In the genomic region with DNA sequence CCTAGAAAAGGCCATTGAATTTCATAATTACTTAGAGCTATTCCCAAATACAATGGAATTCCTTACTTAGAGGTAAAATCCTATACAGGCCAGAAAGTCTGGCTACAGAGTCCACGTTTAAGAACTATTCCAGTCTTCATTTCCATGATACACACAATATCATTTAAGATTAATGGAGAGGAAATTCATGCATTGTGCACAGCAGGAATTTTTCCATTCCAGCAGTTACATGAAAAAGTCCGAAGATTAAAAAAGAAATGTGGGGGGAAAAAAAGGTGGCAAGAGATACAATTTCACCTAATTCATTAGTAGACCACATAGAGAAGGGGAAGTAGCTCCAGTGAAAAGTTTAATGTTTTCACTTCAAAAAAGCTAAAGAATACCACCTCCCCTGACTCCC, we compare ENCODE assay signal across 18 cellular contexts.
DNase-seq lines count a peak whose midpoint lies in the region; ATAC-seq and TF ChIP-seq lines count a peak whose summit lies in the region.
"Had no signal": no experiment of that assay in that cellular context is flagged by ENCODE, and none has a peak within 500 bp of the region (broad histone marks: within the 10 kb centered on the region; RNA-seq: fewer than 3 reads in every experiment).

No MANE protein-coding gene starts in this region.

- no peaks in the 10 kb centered on the region for H3K27me3 ChIP-seq in neural progenitor cell
- H3K27me3 ChIP-seq: BE2C had no signal

- intact Hi-C loops in natural killer cell (cut with micrococcal nuclease): no loop called here

- no peaks in the 10 kb centered on the region for H3K27me3 Mint-ChIP-seq in natural killer cell (ENCODE audit: low read depth in 2 of 2)
- H3K27me3 Mint-ChIP-seq in natural killer cell treated with Interleukin-12 subunit alpha and Interleukin-12 subunit beta and Interleukin-15 and Interleukin-18, amount 100 ng/mL, for 72 hours: no peaks in the 10 kb centered on the region
- no peaks in the 10 kb centered on the region for H3K27me3 Mint-ChIP-seq in nephron (ENCODE audit: low read depth)
- H3K27me3 Mint-ChIP-seq in stimulated activated naive B cell treated with anti-CD40 and anti-IgM and Interleukin-4, amounts not matched to agents 10 μg/mL and 1 μg/mL and 100 μg/mL, for 72 hours: no peaks in the 10 kb centered on the region
- H3K27me3 Mint-ChIP-seq in neural progenitor cell (ENCODE audit: insufficient read depth, low read depth): no peaks in the 10 kb centered on the region
- H3K27me3 Mint-ChIP-seq: CD4-positive, CD25-positive, alpha-beta regulatory T cell had no signal

- H3K9me3 ChIP-seq in neural progenitor cell (ENCODE audit: low read depth): no peaks in the 10 kb centered on the region
- H3K9me3 ChIP-seq: BE2C had no signal

- H3K4me3 Mint-ChIP-seq in natural killer cell: no peak overlapping the region
- H3K4me3 Mint-ChIP-seq in natural killer cell treated with Interleukin-12 subunit alpha and Interleukin-12 subunit beta and Interleukin-15 and Interleukin-18, amount 100 ng/mL, for 72 hours: no peak overlapping the region
- no peak overlapping the region for H3K4me3 Mint-ChIP-seq in nephron
- H3K4me3 Mint-ChIP-seq in stimulated activated naive B cell treated with anti-CD40 and anti-IgM and Interleukin-4, amounts not matched to agents 10 μg/mL and 1 μg/mL and 100 μg/mL, for 72 hours: no peak overlapping the region
- no peak overlapping the region for H3K4me3 Mint-ChIP-seq in neural progenitor cell
- H3K4me3 Mint-ChIP-seq: CD4-positive, CD25-positive, alpha-beta regulatory T cell had no signal

- DNase-seq in natural killer cell: no peak
- DNase-seq in natural killer cell treated with Interleukin-12 subunit alpha and Interleukin-12 subunit beta and Interleukin-15 and Interleukin-18, amount 100 ng/mL, for 72 hours (ENCODE audit: low spot score): no peak
- DNase-seq in glomerular visceral epithelial cell (ENCODE audit: extremely low spot score): peak; percentile 53
- DNase-seq in stimulated activated naive B cell treated with anti-CD40 and anti-IgM and Interleukin-4, amounts not matched to agents 10 μg/mL and 1 μg/mL and 100 μg/mL, for 72 hours: no peak
- no peak for DNase-seq in substantia nigra (lab: John Stamatoyannopoulos, UW)
- no peak for DNase-seq in RWPE1 (ENCODE audit: low spot score)
- DNase-seq in neural progenitor cell (ENCODE audit: low spot score): no peak
- DNase-seq: BE2C; CD4-positive, CD25-positive, alpha-beta regulatory T cell; COR-L47; DMS153; GDM1; KG1; NCI-H1105 treated with DMSO at 0.1 percent for 48 hours; NCI-H1694; NCI-H2081 treated with DMSO at 0.1 percent for 48 hours; SHP77 had no signal

- no peak for TF ChIP-seq CTCF in natural killer cell (IDR thresholded peaks at IDR 0.05)
- no peak for TF ChIP-seq CTCF in nephron (IDR thresholded peaks at IDR 0.05; ENCODE audit: unreplicated experiment in 3 of 3)
- TF ChIP-seq CTCF in RWPE1 (conservative IDR thresholded peaks at IDR 0.05; ENCODE audit: low read depth): no peak
- no peak for TF ChIP-seq CTCF in neural progenitor cell (IDR thresholded peaks at IDR 0.05)

- no peak overlapping the region for H3K4me2 ChIP-seq in neural progenitor cell

- peaks cover 6 to 13% of the 10 kb centered on the region in 2 donors for H3K4me1 Mint-ChIP-seq in natural killer cell
- H3K4me1 Mint-ChIP-seq in natural killer cell treated with Interleukin-12 subunit alpha and Interleukin-12 subunit beta and Interleukin-15 and Interleukin-18, amount 100 ng/mL, for 72 hours (ENCODE audit: low read depth in 2 of 2): peaks cover 0 to 4% of the 10 kb centered on the region in 2 donors
- H3K4me1 Mint-ChIP-seq in nephron: peaks cover 8% of the 10 kb centered on the region
- H3K4me1 Mint-ChIP-seq in stimulated activated naive B cell treated with anti-CD40 and anti-IgM and Interleukin-4, amounts not matched to agents 10 μg/mL and 1 μg/mL and 100 μg/mL, for 72 hours: peaks cover 0 to 7% of the 10 kb centered on the region in 2 donors
- no peaks in the 10 kb centered on the region for H3K4me1 Mint-ChIP-seq in neural progenitor cell

- peak overlapping the region; percentile 23 to 35 for H3K27ac Mint-ChIP-seq in natural killer cell
- H3K27ac Mint-ChIP-seq in natural killer cell treated with Interleukin-12 subunit alpha and Interleukin-12 subunit beta and Interleukin-15 and Interleukin-18, amount 100 ng/mL, for 72 hours: no peak overlapping the region
- H3K27ac Mint-ChIP-seq in nephron: peak overlapping the region; percentile 68 to 82 (median 71)
- peak overlapping the region; percentile 37 for H3K27ac Mint-ChIP-seq in stimulated activated naive B cell treated with anti-CD40 and anti-IgM and Interleukin-4, amounts not matched to agents 10 μg/mL and 1 μg/mL and 100 μg/mL, for 72 hours
- no peak overlapping the region for H3K27ac Mint-ChIP-seq in neural progenitor cell

- H3K36me3 Mint-ChIP-seq in natural killer cell (peaks cover 33% of the 10 kb centered on the region), nephron (ENCODE audit: low read depth) (peaks cover 69% of the 10 kb centered on the region), neural progenitor cell (peaks cover 40% of the 10 kb centered on the region)
- H3K36me3 Mint-ChIP-seq in natural killer cell treated with Interleukin-12 subunit alpha and Interleukin-12 subunit beta and Interleukin-15 and Interleukin-18, amount 100 ng/mL, for 72 hours: peaks cover 37% of the 10 kb centered on the region
- peaks cover 30 to 39% of the 10 kb centered on the region in 2 donors for H3K36me3 Mint-ChIP-seq in stimulated activated naive B cell treated with anti-CD40 and anti-IgM and Interleukin-4, amounts not matched to agents 10 μg/mL and 1 μg/mL and 100 μg/mL, for 72 hours

- no peak overlapping the region for H2AFZ ChIP-seq in neural progenitor cell (replicated peaks)

- H3K9me3 Mint-ChIP-seq in natural killer cell: no peaks in the 10 kb centered on the region
- H3K9me3 Mint-ChIP-seq in natural killer cell treated with Interleukin-12 subunit alpha and Interleukin-12 subunit beta and Interleukin-15 and Interleukin-18, amount 100 ng/mL, for 72 hours: no peaks in the 10 kb centered on the region
- H3K9me3 Mint-ChIP-seq in nephron: no peaks in the 10 kb centered on the region
- no peaks in the 10 kb centered on the region for H3K9me3 Mint-ChIP-seq in stimulated activated naive B cell treated with anti-CD40 and anti-IgM and Interleukin-4, amounts not matched to agents 10 μg/mL and 1 μg/mL and 100 μg/mL, for 72 hours
- no peaks in the 10 kb centered on the region for H3K9me3 Mint-ChIP-seq in neural progenitor cell
- H3K9me3 Mint-ChIP-seq: CD4-positive, CD25-positive, alpha-beta regulatory T cell had no signal

- H3K9ac ChIP-seq in neural progenitor cell: no peak overlapping the region

- no peak for ATAC-seq in natural killer cell
- ATAC-seq in natural killer cell treated with Interleukin-12 subunit alpha and Interleukin-12 subunit beta and Interleukin-15 and Interleukin-18, amount 100 ng/mL, for 72 hours: no peak
- no peak for ATAC-seq in stimulated activated naive B cell treated with anti-CD40 and anti-IgM and Interleukin-4, amounts not matched to agents 10 μg/mL and 1 μg/mL and 100 μg/mL, for 72 hours (replicated peaks)

- no peaks in the 10 kb centered on the region for H4K20me1 ChIP-seq in neural progenitor cell (ENCODE audit: low read depth)

- H3F3A ChIP-seq in neural progenitor cell (ENCODE audit: low read depth): peaks cover 16% of the 10 kb centered on the region

- peaks cover 57% of the 10 kb centered on the region for H3K36me3 ChIP-seq in neural progenitor cell

- POLR2A ChIA-PET in RWPE1 (lab: Yijun Ruan, JAX; ENCODE audit: low non-redundant PET): no interaction called here

- CTCF ChIA-PET in RWPE1 (lab: Yijun Ruan, JAX): interaction anchor here (0.9 kb wide), 1 partner anchor 31 kb away, joined by 4 read pairs; no protein-coding TSS in a partner anchor

- no peak overlapping the region for H3K4me3 ChIP-seq in neural progenitor cell

- no peak overlapping the region for H3K27ac ChIP-seq in substantia nigra (ENCODE audit: low read depth, low read length, poor library complexity, severe bottlenecking)
- H3K27ac ChIP-seq in RWPE1: no peak overlapping the region
- no peak overlapping the region for H3K27ac ChIP-seq in neural progenitor cell

- no peaks in the 10 kb centered on the region for H3K4me1 ChIP-seq in neural progenitor cell
- H3K4me1 ChIP-seq: BE2C had no signal

- no peaks in the 10 kb centered on the region for H3K79me2 ChIP-seq in neural progenitor cell (ENCODE audit: low read depth)

Comparison
In these comparisons a context has a peak if more than half of its experiments do, and no peak if none do; other contexts are left out.
1. H3K27ac Mint-ChIP-seq: peak in natural killer cell (2 of 2), nephron (3 of 3) and stimulated activated naive B cell treated with anti-CD40 and anti-IgM and Interleukin-4, amounts not matched to agents 10 μg/mL and 1 μg/mL and 100 μg/mL, for 72 hours (single experiment); none in natural killer cell treated with Interleukin-12 subunit alpha and Interleukin-12 subunit beta and Interleukin-15 and Interleukin-18, amount 100 ng/mL, for 72 hours (0 of 2) and neural progenitor cell (single experiment).